13 cellular contexts compared by ENCODE assay signal in genomic region chr16:19860146-19861030, GRCh38. TPM values are rescaled to one million over a fixed set of nuclear protein-coding genes. Genes with fewer than 3 reads are reported as not detected.
DNase-seq lines count a peak whose midpoint lies in the region; ATAC-seq and TF ChIP-seq lines count a peak whose summit lies in the region.
"Had no signal": no experiment of that assay in that cellular context is flagged by ENCODE, and none has a peak within 500 bp of the region (broad histone marks: within the 10 kb centered on the region; RNA-seq: fewer than 3 reads in every experiment).

No MANE protein-coding gene starts in this region.

- H3K4me3 Mint-ChIP-seq in chondrocyte (ENCODE audit: unreplicated experiment) = no peak overlapping the region
- H3K4me3 Mint-ChIP-seq in type B pancreatic cell = no peak overlapping the region
- H3K4me3 Mint-ChIP-seq in activated T-helper 17 cell treated with anti-CD3 and anti-CD28 coated beads, Interleukin-2, amount 50 U/mL, for 72 hours = no peak overlapping the region

- H3K36me3 ChIP-seq in kidney epithelial cell (ENCODE audit: control insufficient read depth, insufficient read depth, low read length) (no peaks in the 10 kb centered on the region), stomach (peaks cover 21 to 68% (median 50%) of the 10 kb centered on the region in 4 donors), ascending aorta (no peaks in the 10 kb centered on the region)

- H3K27ac ChIP-seq in stomach (no peak overlapping the region), ascending aorta (no peak overlapping the region)
- H3K27ac ChIP-seq: 22Rv1, right atrium auricular region had no signal

- H3K36me3 Mint-ChIP-seq in chondrocyte (ENCODE audit: low read depth) = no peaks in the 10 kb centered on the region
- peaks cover 37% of the 10 kb centered on the region for H3K36me3 Mint-ChIP-seq in type B pancreatic cell
- H3K36me3 Mint-ChIP-seq in activated T-helper 17 cell treated with anti-CD3 and anti-CD28 coated beads, Interleukin-2, amount 50 U/mL, for 72 hours (ENCODE audit: low read depth) = no peaks in the 10 kb centered on the region

- TF ChIP-seq EP300 in stomach (IDR thresholded peaks at IDR 0.05) = no peak

- intact Hi-C loops in stomach (cut with DNase I; ENCODE audit: low total_unique reads) (no loop called here), ascending aorta (cut with DNase I) (no loop called here)

- TF ChIP-seq CTCF in chondrocyte (IDR thresholded peaks at IDR 0.05) = no peak
- no peak for TF ChIP-seq CTCF in kidney epithelial cell (IDR thresholded peaks at IDR 0.05; ENCODE audit: insufficient read depth, low read length, poor library complexity, severe bottlenecking)
- TF ChIP-seq CTCF in type B pancreatic cell (conservative IDR thresholded peaks at IDR 0.05) = no peak
- TF ChIP-seq CTCF in stomach (IDR thresholded peaks at IDR 0.05) = no peak
- TF ChIP-seq CTCF in ascending aorta (IDR thresholded peaks at IDR 0.05) = no peak

- H3K9me3 ChIP-seq in stomach (no peaks in the 10 kb centered on the region), ascending aorta (no peaks in the 10 kb centered on the region)
- H3K9me3 ChIP-seq: right atrium auricular region had no signal

- H3K27ac Mint-ChIP-seq in chondrocyte (ENCODE audit: unreplicated experiment) (peak overlapping the region; percentile 42), type B pancreatic cell (peak overlapping the region; percentile 48)
- H3K27ac Mint-ChIP-seq in activated T-helper 17 cell treated with anti-CD3 and anti-CD28 coated beads, Interleukin-2, amount 50 U/mL, for 72 hours = no peak overlapping the region

- no peak for TF ChIP-seq POLR2A in stomach (IDR thresholded peaks at IDR 0.05)

- H3K27me3 Mint-ChIP-seq in chondrocyte (ENCODE audit: low read depth) (no peaks in the 10 kb centered on the region), type B pancreatic cell (no peaks in the 10 kb centered on the region)
- H3K27me3 Mint-ChIP-seq in activated T-helper 17 cell treated with anti-CD3 and anti-CD28 coated beads, Interleukin-2, amount 50 U/mL, for 72 hours = no peaks in the 10 kb centered on the region

- WGBS in stomach, 5 donors = 65 to 83% (median 77%) methylated on average over 21 of the region's 21 CpGs

- H3K9me3 Mint-ChIP-seq in chondrocyte (ENCODE audit: low read depth) = no peaks in the 10 kb centered on the region
- no peaks in the 10 kb centered on the region for H3K9me3 Mint-ChIP-seq in type B pancreatic cell
- H3K9me3 Mint-ChIP-seq in activated T-helper 17 cell treated with anti-CD3 and anti-CD28 coated beads, Interleukin-2, amount 50 U/mL, for 72 hours = no peaks in the 10 kb centered on the region

- H3K4me3 ChIP-seq in kidney epithelial cell (ENCODE audit: low read depth, low read length) = no peak overlapping the region
- no peak overlapping the region for H3K4me3 ChIP-seq in stomach
- no peak overlapping the region for H3K4me3 ChIP-seq in ascending aorta
- H3K4me3 ChIP-seq: K562 had no signal

- H3K4me1 ChIP-seq in stomach = peaks cover 0 to 7% (median 0%) of the 10 kb centered on the region in 4 donors
- no peaks in the 10 kb centered on the region for H3K4me1 ChIP-seq in ascending aorta

- no peaks in the 10 kb centered on the region for H3K27me3 ChIP-seq in kidney epithelial cell (ENCODE audit: control insufficient read depth, insufficient read depth, low read length)
- no peaks in the 10 kb centered on the region for H3K27me3 ChIP-seq in stomach
- no peaks in the 10 kb centered on the region for H3K27me3 ChIP-seq in ascending aorta
- H3K27me3 ChIP-seq: right atrium auricular region had no signal

- DNase-seq in DMS53 (lab: John Stamatoyannopoulos, UW) (peak; percentile 9), DMS53 treated with DMSO at 0.1 percent for 48 hours (lab: John Stamatoyannopoulos, UW; ENCODE audit: unreplicated experiment) (no peak), chondrocyte (ENCODE audit: low spot score) (no peak), kidney epithelial cell (ENCODE audit: low read depth) (peak; percentile 92), type B pancreatic cell (ENCODE audit: extremely low spot score, unreplicated experiment) (no peak), stomach (no peak), ascending aorta (ENCODE audit: low spot score in 2 of 2) (no peak)
- DNase-seq: activated CD8-positive, alpha-beta memory T cell treated with anti-CD3 and anti-CD28 coated beads, Interleukin-2, amount 50 U/mL, for 4 hours; cerebellar nuclear complex had no signal

- peaks cover 11% of the 10 kb centered on the region for H3K4me1 Mint-ChIP-seq in chondrocyte (ENCODE audit: low read depth)
- H3K4me1 Mint-ChIP-seq in type B pancreatic cell (ENCODE audit: unreplicated experiment) = peaks cover 35% of the 10 kb centered on the region
- H3K4me1 Mint-ChIP-seq in activated T-helper 17 cell treated with anti-CD3 and anti-CD28 coated beads, Interleukin-2, amount 50 U/mL, for 72 hours = no peaks in the 10 kb centered on the region

- no peak for ATAC-seq in activated T-helper 17 cell treated with anti-CD3 and anti-CD28 coated beads, Interleukin-2, amount 50 U/mL, for 72 hours (replicated peaks)
- ATAC-seq: K562 had no signal

RNA-seq across cellular contexts. Expression of gene GPRC5B, which starts 24.3 kb away (rescaled TPM):
- total RNA-seq in chondrocyte = 1.9 to 2.2 TPM (median 2.1 TPM) in 3 replicates
- 11.2 and 14.0 TPM in 2 replicates for total RNA-seq in kidney epithelial cell
- 25.8 and 53.8 TPM in 2 replicates for total RNA-seq in type B pancreatic cell (ENCODE audit: low replicate concordance)
- total RNA-seq in activated T-helper 17 cell treated with anti-CD3 and anti-CD28 coated beads, Interleukin-2, amount 50 U/mL, for 72 hours = not detected
- 10 to 100 TPM in 3 of 5 donors, 1 to 10 TPM in 2; 6.1 to 77.2 (median 24.2) TPM for total RNA-seq in stomach
- 10 to 100 TPM; 16.3 to 30.3 (median 24.9) TPM for polyA plus RNA-seq in stomach
- total RNA-seq in ascending aorta = 15.6 TPM

Comparison
In these comparisons a context has a peak if more than half of its experiments do, and no peak if none do; other contexts are left out.
1. DNase-seq: peak in DMS53 (single experiment) and kidney epithelial cell (single experiment); none in DMS53 treated with DMSO at 0.1 percent for 48 hours (single experiment), chondrocyte (single experiment), type B pancreatic cell (single experiment), stomach (single experiment) and ascending aorta (0 of 2).